Comparison of ENCODE assay signal across 19 cellular contexts in the genomic region with DNA sequence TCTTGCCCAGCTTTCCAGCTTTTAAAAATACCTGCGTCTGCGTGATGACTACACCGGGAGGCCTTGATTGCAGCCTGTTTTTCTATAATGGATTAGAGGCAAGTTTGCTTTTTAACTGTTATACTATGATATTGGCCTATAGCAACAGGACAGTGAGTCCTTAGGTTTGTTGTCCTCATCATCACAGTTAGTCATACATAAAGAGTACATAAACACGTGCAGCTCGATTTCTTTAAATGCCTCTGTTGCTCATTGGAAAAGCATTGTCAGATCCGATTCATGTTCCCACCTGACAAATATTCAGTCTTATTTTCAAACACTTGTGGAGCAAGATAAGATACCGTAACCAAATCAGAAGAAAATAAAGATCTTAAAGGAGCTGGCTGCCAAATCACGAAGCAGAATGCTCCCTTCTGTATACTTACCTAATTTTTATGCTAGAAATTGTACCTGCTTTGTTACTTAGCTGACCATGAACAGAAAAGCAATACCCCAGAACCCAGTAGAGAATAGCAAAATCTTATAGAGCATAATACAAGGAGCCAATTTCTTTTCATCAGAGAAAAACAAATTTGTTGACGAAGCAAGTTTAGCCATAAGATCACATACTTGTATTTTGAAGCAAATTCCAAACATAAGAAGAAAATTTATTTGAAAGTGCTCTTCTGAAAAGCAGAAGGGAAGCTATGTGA.
"Had no signal": no experiment of that assay in that cellular context is flagged by ENCODE, and none has a peak within 500 bp of the region (broad histone marks: within the 10 kb centered on the region; RNA-seq: fewer than 3 reads in every experiment).

No MANE protein-coding gene starts in this region.

- H3K27ac ChIP-seq: colonic mucosa, gastrocnemius medialis, left lung, stomach had no signal

- H3K27me3 ChIP-seq: colonic mucosa, gastrocnemius medialis, left lung, stomach had no signal

- H3K4me1 ChIP-seq: colonic mucosa, gastrocnemius medialis, left lung, stomach had no signal

- H3K9me3 ChIP-seq: colonic mucosa, gastrocnemius medialis, left lung, stomach had no signal

- ATAC-seq: activated naive CD8-positive, alpha-beta T cell treated with anti-CD3 and anti-CD28 coated beads, Interleukin-2, amount 50 U/mL, for 24 hours; gastrocnemius medialis; left lung; T-cell had no signal

- H3K4me3 ChIP-seq: colonic mucosa, gastrocnemius medialis, left lung, stomach had no signal

- H3K36me3 ChIP-seq: colonic mucosa, gastrocnemius medialis, left lung, stomach had no signal

- DNase-seq: activated CD4-positive, alpha-beta T cell treated with anti-CD3 and anti-CD28 coated beads, Interleukin-2, amount 10 ng/mL, durations not matched to agents 24 days and 14 days; activated CD8-positive, alpha-beta T cell treated with anti-CD3 and anti-CD28 coated beads for 36 hours; activated effector memory CD4-positive, alpha-beta T cell treated with Interleukin-2 at 50 U/mL for 16 hours; activated naive CD4-positive, alpha-beta T cell treated with anti-CD3 and anti-CD28 coated beads, Interleukin-2, amount 10 ng/mL, durations not matched to agents 7 days and 5 days; activated naive CD8-positive, alpha-beta T cell treated with anti-CD3 and anti-CD28 coated beads, Interleukin-2, amount 50 U/mL, for 24 hours; activated T-cell treated with anti-CD3 and anti-CD28 coated beads, Interleukin-2, amount 50 U/mL, for 48 hours; caudate nucleus; colonic mucosa; endodermal cell; gastrocnemius medialis; head of caudate nucleus; left lung; midbrain; occipital lobe; posterior cingulate gyrus; stimulated activated CD4-positive, alpha-beta T cell treated with anti-CD3 and anti-CD28 coated beads, Interleukin-2, amount 100 ng/mL, for 48 hours; stomach; T-cell; T-helper 9 cell had no signal
